25 cellular contexts compared by ENCODE assay signal in the genomic region with DNA sequence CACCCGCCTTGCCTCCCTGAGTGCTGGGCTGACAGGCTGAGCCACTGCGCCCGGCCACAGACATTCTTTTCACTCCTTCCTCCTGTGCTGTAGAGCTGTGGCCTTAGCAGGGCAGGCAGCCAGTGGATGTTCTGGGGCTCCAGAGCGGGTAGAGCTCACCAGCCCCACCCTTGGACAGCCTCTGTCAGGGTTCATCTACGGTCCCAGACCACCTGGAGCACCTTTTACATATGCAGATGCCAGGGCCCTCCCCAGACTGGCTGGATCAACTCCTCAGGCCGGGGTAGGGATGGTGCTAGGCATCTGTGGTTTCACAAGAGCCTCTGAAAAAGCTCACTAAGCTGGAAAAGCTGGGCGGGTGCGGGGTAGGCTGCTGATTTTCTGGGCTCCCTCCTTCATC. TPM values are rescaled to one million over a fixed set of nuclear protein-coding genes. Genes with fewer than 3 reads are reported as not detected.
A peak's percentile ranks its signal among the peaks of the same experiment; 100 is the strongest.
DNase-seq lines count a peak whose midpoint lies in the region; ATAC-seq and TF ChIP-seq lines count a peak whose summit lies in the region.
"Had no signal": no experiment of that assay in that cellular context is flagged by ENCODE, and none has a peak within 500 bp of the region (broad histone marks: within the 10 kb centered on the region; RNA-seq: fewer than 3 reads in every experiment).

No MANE protein-coding gene starts in this region.

- no peak overlapping the region for H3K4me3 ChIP-seq in SK-N-SH (ENCODE audit: low read depth in 2 of 2, low read length in 1 of 2)
- H3K4me3 ChIP-seq: GM23248, MG63 had no signal

- CTCF ChIA-PET in SK-N-SH (lab: Yijun Ruan, JAX) = interaction anchor here (1.0 to 2.2 kb wide), 4 partner anchors 20 to 55 kb away, joined by 3 to 9 read pairs (median 4); no protein-coding TSS in a partner anchor

- H3K4me2 ChIP-seq in SK-N-SH = no peak overlapping the region

- ATAC-seq in SK-N-SH treated with all-trans-retinoic acid at 6 μM for 48 hours (no peak), HG02973 (IDR thresholded peaks at IDR 0.05; ENCODE audit: unreplicated experiment) (no peak)
- ATAC-seq: HCT116 had no signal

- no peak overlapping the region for H2AFZ ChIP-seq in SK-N-SH (ENCODE audit: low read depth)
- H2AFZ ChIP-seq: GM23248 had no signal

- H3K9ac ChIP-seq in SK-N-SH = no peak overlapping the region
- H3K9ac ChIP-seq: GM23248 had no signal

- no peaks in the 10 kb centered on the region for H3K9me2 ChIP-seq in SK-N-SH

- POLR2A ChIA-PET in SK-N-SH (lab: Yijun Ruan, JAX) = interaction anchor here (1.0 to 1.5 kb wide), 2 partner anchors 20 to 29 kb away, joined by 3 to 4 read pairs; no protein-coding TSS in a partner anchor

- peaks cover 19% of the 10 kb centered on the region for H3F3A ChIP-seq in SK-N-SH (replicated peaks; ENCODE audit: insufficient read depth)

- H3K4me1 ChIP-seq in SK-N-SH (ENCODE audit: control insufficient read depth in 1 of 2, insufficient read depth in 2 of 2, low read depth in 1 of 2, low read length in 1 of 2) = peaks cover 16 to 21% of the 10 kb centered on the region in 2 experiments; a peak in 2 of 4 replicates
- H3K4me1 ChIP-seq: BE2C had no signal

- H3K36me3 ChIP-seq in SK-N-SH (replicated peaks in 1 of 2; ENCODE audit: control insufficient read depth in 1 of 2, insufficient read depth in 2 of 2, low read length in 1 of 2) = peaks cover 3 to 16% of the 10 kb centered on the region in 2 experiments
- H3K36me3 ChIP-seq: BE2C had no signal

- H3K79me2 ChIP-seq in SK-N-SH (ENCODE audit: insufficient read depth) = peaks cover 24% of the 10 kb centered on the region

- TF ChIP-seq EP300 in SK-N-SH (IDR thresholded peaks at IDR 0.05; ENCODE audit: borderline replicate concordance in 1 of 2, low read depth in 1 of 2, low read length in 1 of 2) = no peak

- H3K27me3 ChIP-seq in SK-N-SH (ENCODE audit: insufficient read depth) = no peaks in the 10 kb centered on the region
- H3K27me3 ChIP-seq: BE2C, MG63 had no signal

- H4K20me1 ChIP-seq in SK-N-SH (ENCODE audit: insufficient read depth) = peaks cover 35% of the 10 kb centered on the region

- H3K27ac ChIP-seq in SK-N-SH (ENCODE audit: low read depth in 2 of 2, low read length in 1 of 2) = no peak overlapping the region
- H3K27ac ChIP-seq: 22Rv1, GM23248 had no signal

- TF ChIP-seq RAD21 in SK-N-SH (IDR thresholded peaks at IDR 0.05; ENCODE audit: low read length) = no peak

- WGBS in SK-N-SH (ENCODE audit: low lambda C conversion rate) = 100% methylated on average over 3 of the region's 8 CpGs

- DNase-seq in SK-N-SH (peak; percentile 12), amniotic epithelial cell (ENCODE audit: low read depth) (peak; percentile 8), iPS-NIHi7 (ENCODE audit: extremely low spot score) (peak; percentile 60), cerebellar nuclear complex (lab: John Stamatoyannopoulos, UW) (no peak), OCI-M2 (lab: John Stamatoyannopoulos, UW; ENCODE audit: unreplicated experiment) (no peak), nucleus accumbens (lab: John Stamatoyannopoulos, UW) (no peak)
- DNase-seq: BE2C; CD8-positive, alpha-beta memory T cell; DMS 273 treated with DMSO at 0.1 percent for 48 hours; DMS79; GM23248; KG1; MG63; NCI-H2029; NCI-H446; NCI-H526; NCI-H82; NK-92 treated with Interleukin-12 subunit alpha and Interleukin-12 subunit beta, amount 100 ng/mL, for 24 hours; RPMI8226; SHP77 had no signal

- no peak for TF ChIP-seq CTCF in SK-N-SH (IDR thresholded peaks at IDR 0.05)

- H3K9me3 ChIP-seq in SK-N-SH = no peaks in the 10 kb centered on the region
- H3K9me3 ChIP-seq: BE2C, MG63 had no signal

TF ChIP-seq in SK-N-SH, 30 proteins besides CTCF, POLR2A, EP300 and RAD21:
- no peak for TF ChIP-seq GATA2 (CRISPR knock-in tag; IDR thresholded peaks at IDR 0.05)
- no peak for TF ChIP-seq TAF1 (IDR thresholded peaks at IDR 0.05; ENCODE audit: borderline replicate concordance, low read depth, low read length)
- TF ChIP-seq, protein P1, sequence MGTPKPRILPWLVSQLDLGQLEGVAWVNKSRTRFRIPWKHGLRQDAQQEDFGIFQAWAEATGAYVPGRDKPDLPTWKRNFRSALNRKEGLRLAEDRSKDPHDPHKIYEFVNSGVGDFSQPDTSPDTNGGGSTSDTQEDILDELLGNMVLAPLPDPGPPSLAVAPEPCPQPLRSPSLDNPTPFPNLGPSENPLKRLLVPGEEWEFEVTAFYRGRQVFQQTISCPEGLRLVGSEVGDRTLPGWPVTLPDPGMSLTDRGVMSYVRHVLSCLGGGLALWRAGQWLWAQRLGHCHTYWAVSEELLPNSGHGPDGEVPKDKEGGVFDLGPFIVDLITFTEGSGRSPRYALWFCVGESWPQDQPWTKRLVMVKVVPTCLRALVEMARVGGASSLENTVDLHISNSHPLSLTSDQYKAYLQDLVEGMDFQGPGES (IDR thresholded peaks at IDR 0.05; ENCODE audit: low read depth, low read length) = no peak
- TF ChIP-seq JUND (IDR thresholded peaks at IDR 0.05) = no peak
- TF ChIP-seq FOXJ3 (CRISPR knock-in tag; IDR thresholded peaks at IDR 0.05) = no peak
- no peak for TF ChIP-seq TCF12 (IDR thresholded peaks at IDR 0.05)
- TF ChIP-seq NFIC (IDR thresholded peaks at IDR 0.05; ENCODE audit: borderline replicate concordance) = no peak
- TF ChIP-seq, protein P2, sequence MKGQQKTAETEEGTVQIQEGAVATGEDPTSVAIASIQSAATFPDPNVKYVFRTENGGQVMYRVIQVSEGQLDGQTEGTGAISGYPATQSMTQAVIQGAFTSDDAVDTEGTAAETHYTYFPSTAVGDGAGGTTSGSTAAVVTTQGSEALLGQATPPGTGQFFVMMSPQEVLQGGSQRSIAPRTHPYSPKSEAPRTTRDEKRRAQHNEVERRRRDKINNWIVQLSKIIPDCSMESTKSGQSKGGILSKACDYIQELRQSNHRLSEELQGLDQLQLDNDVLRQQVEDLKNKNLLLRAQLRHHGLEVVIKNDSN (IDR thresholded peaks at IDR 0.05; ENCODE audit: borderline replicate concordance, low read depth) = no peak

TF ChIP-seq in SK-N-SH treated with all-trans-retinoic acid at 6 μM for 48 hours, 23 proteins besides CTCF, POLR2A, EP300 and RAD21:
- TF ChIP-seq, protein P3, sequence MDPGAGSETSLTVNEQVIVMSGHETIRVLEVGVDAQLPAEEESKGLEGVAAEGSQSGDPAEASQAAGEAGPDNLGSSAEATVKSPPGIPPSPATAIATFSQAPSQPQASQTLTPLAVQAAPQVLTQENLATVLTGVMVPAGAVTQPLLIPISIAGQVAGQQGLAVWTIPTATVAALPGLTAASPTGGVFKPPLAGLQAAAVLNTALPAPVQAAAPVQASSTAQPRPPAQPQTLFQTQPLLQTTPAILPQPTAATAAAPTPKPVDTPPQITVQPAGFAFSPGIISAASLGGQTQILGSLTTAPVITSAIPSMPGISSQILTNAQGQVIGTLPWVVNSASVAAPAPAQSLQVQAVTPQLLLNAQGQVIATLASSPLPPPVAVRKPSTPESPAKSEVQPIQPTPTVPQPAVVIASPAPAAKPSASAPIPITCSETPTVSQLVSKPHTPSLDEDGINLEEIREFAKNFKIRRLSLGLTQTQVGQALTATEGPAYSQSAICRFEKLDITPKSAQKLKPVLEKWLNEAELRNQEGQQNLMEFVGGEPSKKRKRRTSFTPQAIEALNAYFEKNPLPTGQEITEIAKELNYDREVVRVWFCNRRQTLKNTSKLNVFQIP (CRISPR knock-in tag; IDR thresholded peaks at IDR 0.05; ENCODE audit: borderline replicate concordance, low read depth) = no peak
- TF ChIP-seq, protein P4, sequence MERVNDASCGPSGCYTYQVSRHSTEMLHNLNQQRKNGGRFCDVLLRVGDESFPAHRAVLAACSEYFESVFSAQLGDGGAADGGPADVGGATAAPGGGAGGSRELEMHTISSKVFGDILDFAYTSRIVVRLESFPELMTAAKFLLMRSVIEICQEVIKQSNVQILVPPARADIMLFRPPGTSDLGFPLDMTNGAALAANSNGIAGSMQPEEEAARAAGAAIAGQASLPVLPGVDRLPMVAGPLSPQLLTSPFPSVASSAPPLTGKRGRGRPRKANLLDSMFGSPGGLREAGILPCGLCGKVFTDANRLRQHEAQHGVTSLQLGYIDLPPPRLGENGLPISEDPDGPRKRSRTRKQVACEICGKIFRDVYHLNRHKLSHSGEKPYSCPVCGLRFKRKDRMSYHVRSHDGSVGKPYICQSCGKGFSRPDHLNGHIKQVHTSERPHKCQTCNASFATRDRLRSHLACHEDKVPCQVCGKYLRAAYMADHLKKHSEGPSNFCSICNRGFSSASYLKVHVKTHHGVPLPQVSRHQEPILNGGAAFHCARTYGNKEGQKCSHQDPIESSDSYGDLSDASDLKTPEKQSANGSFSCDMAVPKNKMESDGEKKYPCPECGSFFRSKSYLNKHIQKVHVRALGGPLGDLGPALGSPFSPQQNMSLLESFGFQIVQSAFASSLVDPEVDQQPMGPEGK (CRISPR knock-in tag; IDR thresholded peaks at IDR 0.05; ENCODE audit: borderline replicate concordance) = no peak
- TF ChIP-seq ZFP30 (CRISPR knock-in tag; IDR thresholded peaks at IDR 0.05) (no peak), TCF4 (CRISPR knock-in tag; IDR thresholded peaks at IDR 0.05; ENCODE audit: borderline replicate concordance) (no peak), SNAI2 (CRISPR knock-in tag; IDR thresholded peaks at IDR 0.05) (no peak), ARNTL (CRISPR knock-in tag; IDR thresholded peaks at IDR 0.05; ENCODE audit: borderline replicate concordance, low read depth) (no peak), TOX (CRISPR knock-in tag; IDR thresholded peaks at IDR 0.05; ENCODE audit: borderline replicate concordance) (no peak)
- TF ChIP-seq, protein P5, sequence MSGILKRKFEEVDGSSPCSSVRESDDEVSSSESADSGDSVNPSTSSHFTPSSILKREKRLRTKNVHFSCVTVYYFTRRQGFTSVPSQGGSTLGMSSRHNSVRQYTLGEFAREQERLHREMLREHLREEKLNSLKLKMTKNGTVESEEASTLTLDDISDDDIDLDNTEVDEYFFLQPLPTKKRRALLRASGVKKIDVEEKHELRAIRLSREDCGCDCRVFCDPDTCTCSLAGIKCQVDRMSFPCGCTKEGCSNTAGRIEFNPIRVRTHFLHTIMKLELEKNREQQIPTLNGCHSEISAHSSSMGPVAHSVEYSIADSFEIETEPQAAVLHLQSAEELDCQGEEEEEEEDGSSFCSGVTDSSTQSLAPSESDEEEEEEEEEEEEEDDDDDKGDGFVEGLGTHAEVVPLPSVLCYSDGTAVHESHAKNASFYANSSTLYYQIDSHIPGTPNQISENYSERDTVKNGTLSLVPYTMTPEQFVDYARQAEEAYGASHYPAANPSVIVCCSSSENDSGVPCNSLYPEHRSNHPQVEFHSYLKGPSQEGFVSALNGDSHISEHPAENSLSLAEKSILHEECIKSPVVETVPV (CRISPR knock-in tag; IDR thresholded peaks at IDR 0.05) = no peak

RNA-seq across cellular contexts. Expression of a gene that starts 4.6 kb away (rescaled TPM):
- 15.9 and 29.3 TPM in 2 replicates for polyA plus RNA-seq in SK-N-SH (2012; rRNA removed)
- polyA plus RNA-seq in SK-N-SH (2012; cell fraction: cytosol; rRNA removed) = 8.2 and 16.2 TPM in 2 replicates
- polyA plus RNA-seq in SK-N-SH (2012; cell fraction: nucleus; rRNA removed) = 36.8 and 62.9 TPM in 2 replicates

RNA-seq across cellular contexts. Expression of a gene that starts 26.7 kb away (rescaled TPM):
- polyA plus RNA-seq in SK-N-SH (2012; rRNA removed) = 132 and 189 TPM in 2 replicates
- polyA plus RNA-seq in SK-N-SH (2012; cell fraction: cytosol; rRNA removed) = 91.7 and 112 TPM in 2 replicates
- 237 and 364 TPM in 2 replicates for polyA plus RNA-seq in SK-N-SH (2012; cell fraction: nucleus; rRNA removed)
- polyA plus RNA-seq: CD14-positive monocyte had no signal

RNA-seq across cellular contexts. Expression of a gene that starts 46.7 kb away (rescaled TPM):
- 128 and 139 TPM in 2 replicates for polyA plus RNA-seq in SK-N-SH (2012; rRNA removed)
- 141 and 150 TPM in 2 replicates for polyA plus RNA-seq in SK-N-SH (2012; cell fraction: cytosol; rRNA removed)
- 65.8 and 77.3 TPM in 2 replicates for polyA plus RNA-seq in SK-N-SH (2012; cell fraction: nucleus; rRNA removed)

Comparison
In these comparisons a context has a peak if more than half of its experiments do, and no peak if none do; other contexts are left out.
1. DNase-seq: peak in SK-N-SH (single experiment), amniotic epithelial cell (single experiment) and iPS-NIHi7 (single experiment); none in cerebellar nuclear complex (0 of 2), OCI-M2 (single experiment) and nucleus accumbens (0 of 56).